8 cellular contexts compared by ENCODE assay signal in the genomic region with DNA sequence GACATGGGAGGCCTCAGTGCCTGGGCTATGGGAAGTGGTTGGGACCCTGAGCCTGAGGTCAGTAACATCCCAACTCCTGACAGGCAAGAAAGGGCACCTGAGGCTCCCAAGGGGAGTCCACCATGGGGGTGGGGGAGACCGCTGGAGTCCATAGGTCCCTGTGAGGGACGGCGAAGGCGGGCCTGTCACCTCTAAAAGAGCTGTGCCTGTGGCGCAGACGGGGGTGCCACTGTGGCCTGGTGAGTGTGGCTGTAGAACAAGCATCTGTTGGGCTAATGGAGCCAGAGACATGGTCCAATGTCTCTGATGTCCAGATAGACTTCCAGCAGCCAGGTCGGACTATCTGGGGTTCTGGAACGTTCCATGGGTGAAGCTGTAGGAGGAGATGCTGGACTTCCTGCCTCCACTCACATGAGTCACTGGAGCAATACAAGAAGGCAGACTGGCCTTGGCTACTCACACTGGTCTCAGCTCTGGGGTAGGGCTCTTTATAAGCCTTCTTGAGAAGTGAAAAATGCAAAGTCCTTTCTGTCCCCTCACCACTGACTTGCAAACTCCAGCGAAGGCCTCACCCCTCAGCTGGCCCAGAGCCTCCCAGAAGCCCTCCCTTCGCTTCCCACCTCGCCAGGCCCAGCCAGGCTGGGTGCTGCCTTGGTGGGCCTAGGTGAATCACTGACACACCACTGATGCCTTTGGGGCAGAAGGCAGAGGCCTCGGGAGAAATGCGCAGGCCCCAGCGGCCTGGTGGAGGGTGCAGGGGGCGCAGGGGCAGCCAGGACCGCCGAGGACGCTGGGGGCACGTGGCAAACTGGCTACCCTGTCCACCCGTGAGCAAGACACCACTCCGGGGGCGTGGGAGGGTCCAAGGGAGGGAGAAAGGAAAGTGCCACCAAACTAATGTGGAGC. TPM values are rescaled to one million over a fixed set of nuclear protein-coding genes. Genes with fewer than 3 reads are reported as not detected.
DNase-seq lines count a peak whose midpoint lies in the region; ATAC-seq, FAIRE-seq and TF ChIP-seq lines count a peak whose summit lies in the region.

No MANE protein-coding gene starts in this region.

- no peak overlapping the region for H3K4ac ChIP-seq in H1 (replicated peaks; ENCODE audit: insufficient read length, low read depth, low read length)

- peak overlapping the region; percentile 97; the same call in 1 of the 2 replicates for H2AFZ ChIP-seq in H1 (ENCODE audit: low read length)

- H3K18ac ChIP-seq in H1 (ENCODE audit: extremely low read depth, low read length): no peak overlapping the region

- H3K56ac ChIP-seq in H1 (replicated peaks; ENCODE audit: insufficient read length, low read depth, low read length): no peak overlapping the region

- H2BK15ac ChIP-seq in H1 (ENCODE audit: low read length): peak overlapping the region; percentile 100; the same call in 1 of the 2 replicates

- peak overlapping the region; percentile 60; the same call in 1 of the 2 replicates for H2BK5ac ChIP-seq in H1 (ENCODE audit: low read depth, low read length)

- POLR2A ChIA-PET in H1 (lab: Charles Lee; ENCODE audit: partially characterized antibody): interaction anchor here (0.9 to 1.4 kb wide), 3 partner anchors 9 to 149 kb away, joined by 3 read pairs; no protein-coding TSS in a partner anchor

- TF ChIP-seq CTCF in H1 (IDR thresholded peaks at IDR 0.05; ENCODE audit: control extremely low read depth in 1 of 3, insufficient read depth in 1 of 3, low read depth in 1 of 3, low read length in 3 of 3) (no peak), nephron (IDR thresholded peaks at IDR 0.05; ENCODE audit: unreplicated experiment in 3 of 3) (no peak)

- H4K20me1 ChIP-seq in H1 (replicated peaks in 1 of 2; ENCODE audit: control insufficient read depth in 1 of 2, insufficient read depth in 2 of 2, low read length in 2 of 2): peaks cover 0 to 1% of the 10 kb centered on the region in 2 experiments

- no peak overlapping the region for H4K5ac ChIP-seq in H1 (ENCODE audit: insufficient read length, low read depth, low read length)

- CTCF ChIA-PET in H1 (lab: Charles Lee; ENCODE audit: partially characterized antibody): interaction anchor here (0.6 to 8.4 kb wide), 6 partner anchors 16 to 152 kb away, joined by 3 to 63 read pairs (median 4); no protein-coding TSS in a partner anchor

- TF ChIP-seq EP300 in H1 (IDR thresholded peaks at IDR 0.05; ENCODE audit: borderline replicate concordance in 1 of 2, low read depth in 2 of 2, low read length in 2 of 2): no peak

- peak overlapping the region; percentile 99 for H2BK12ac ChIP-seq in H1 (ENCODE audit: low read depth, low read length)

- H2BK20ac ChIP-seq in H1 (ENCODE audit: low read length): no peak overlapping the region

- H3K79me1 ChIP-seq in H1 (ENCODE audit: low read depth, low read length): no peaks in the 10 kb centered on the region

- no peak for DNase-seq in T-helper 1 cell
- no peak for DNase-seq in H1 (ENCODE audit: low read depth in 1 of 2, low spot score in 2 of 2)
- no peak for DNase-seq in NCI-H2196 treated with DMSO at 0.1 percent for 48 hours (lab: John Stamatoyannopoulos, UW; ENCODE audit: unreplicated experiment)
- no peak for DNase-seq in occipital lobe (lab: John Stamatoyannopoulos, UW)
- no peak for DNase-seq in NOMO-1 treated with dmso at 0.1 percent for 144 hours (lab: John Stamatoyannopoulos, UW; ENCODE audit: unreplicated experiment)

- H2AK5ac ChIP-seq in H1 (ENCODE audit: low read depth, low read length): no peak overlapping the region

- peaks cover 0 to 10% (median 8%) of the 10 kb centered on the region in 4 experiments; a peak in 5 of 7 replicates for H3K27me3 ChIP-seq in H1 (replicated peaks in 1 of 4; ENCODE audit: control insufficient read depth in 3 of 4, extremely low read depth in 1 of 4, insufficient read depth in 3 of 4, low read length in 3 of 4)

- peak overlapping the region; percentile 92 for H3K27ac Mint-ChIP-seq in T-helper 1 cell treated with Interleukin-12 subunit alpha and Interleukin-12 subunit beta and Interleukin-4 antibody, amounts not matched to agents 30 μg/mL and 1 μg/mL, for 36 hours
- H3K27ac Mint-ChIP-seq in nephron: peak overlapping the region; percentile 70 to 87 (median 75)

- H3K23ac ChIP-seq in H1 (ENCODE audit: insufficient read length): no peak overlapping the region

- no peak overlapping the region for H2BK120ac ChIP-seq in H1 (replicated peaks; ENCODE audit: low read depth, low read length)

- no peak for FAIRE-seq in H1 (lab: Jason Lieb, UNC)

- TF ChIP-seq POLR2A in H1 (IDR thresholded peaks at IDR 0.05; ENCODE audit: control extremely low read depth in 1 of 2, low read depth in 2 of 2, low read length in 2 of 2): no peak

- no peaks in the 10 kb centered on the region for H3K9me3 Mint-ChIP-seq in T-helper 1 cell treated with Interleukin-12 subunit alpha and Interleukin-12 subunit beta and Interleukin-4 antibody, amounts not matched to agents 30 μg/mL and 1 μg/mL, for 36 hours
- H3K9me3 Mint-ChIP-seq in nephron: no peaks in the 10 kb centered on the region

- peak; percentile 22 for ATAC-seq in SK-N-SH treated with all-trans-retinoic acid at 6 μM for 48 hours

- no peak overlapping the region for H3K27ac ChIP-seq in H1 (ENCODE audit: low read depth, low read length)

- no peaks in the 10 kb centered on the region for H3K9me3 ChIP-seq in H1 (ENCODE audit: insufficient read depth in 2 of 2, low read depth in 1 of 2, low read length in 1 of 2)

- 0 out of 7 replicates have a peak overlapping the region, but pooled peaks of 1 of the 4 experiments have one; percentile 13 for H3K9ac ChIP-seq in H1 (replicated peaks in 1 of 4; ENCODE audit: extremely low read depth in 1 of 4, low read depth in 3 of 4, low read length in 3 of 4)

- no peak for TF ChIP-seq RAD21 in H1 (IDR thresholded peaks at IDR 0.05 in 1 of 2, conservative IDR thresholded peaks at IDR 0.05 in 1 of 2; ENCODE audit: low read depth in 2 of 2, low read length in 2 of 2)

- H3K4me1 ChIP-seq in H1 (replicated peaks in 1 of 4; ENCODE audit: control insufficient read depth in 3 of 4, insufficient read depth in 4 of 4, low read length in 3 of 4): peaks cover 3 to 13% (median 8%) of the 10 kb centered on the region in 4 experiments

- H3K23me2 ChIP-seq in H1 (ENCODE audit: low read depth, low read length): peaks cover 7% of the 10 kb centered on the region; the same call in 1 of the 2 replicates

- no peak overlapping the region for H4K91ac ChIP-seq in H1 (replicated peaks; ENCODE audit: insufficient read length, low read length)

- peaks cover 3% of the 10 kb centered on the region for H3K27me3 Mint-ChIP-seq in T-helper 1 cell treated with Interleukin-12 subunit alpha and Interleukin-12 subunit beta and Interleukin-4 antibody, amounts not matched to agents 30 μg/mL and 1 μg/mL, for 36 hours (ENCODE audit: low read depth)
- H3K27me3 Mint-ChIP-seq in nephron (ENCODE audit: low read depth): peaks cover 4% of the 10 kb centered on the region

- H3K4me3 ChIP-seq in H1 (ENCODE audit: extremely low read depth in 1 of 4, insufficient read depth in 2 of 4, low read depth in 3 of 4, low read length in 4 of 4): peak overlapping the region in 2 of 4 experiments; percentile 39 to 49; a peak in 1 of 8 replicates

- 0 out of 2 replicates have a peak overlapping the region, but pooled peaks have one; percentile 15 for H4K8ac ChIP-seq in H1 (ENCODE audit: extremely low read depth, insufficient read depth, low read length)

- H3K4me3 Mint-ChIP-seq in T-helper 1 cell treated with Interleukin-12 subunit alpha and Interleukin-12 subunit beta and Interleukin-4 antibody, amounts not matched to agents 30 μg/mL and 1 μg/mL, for 36 hours: peak overlapping the region; percentile 80
- peak overlapping the region; percentile 77 to 87 (median 85) for H3K4me3 Mint-ChIP-seq in nephron

- peaks cover 38% of the 10 kb centered on the region for H3K4me1 Mint-ChIP-seq in T-helper 1 cell treated with Interleukin-12 subunit alpha and Interleukin-12 subunit beta and Interleukin-4 antibody, amounts not matched to agents 30 μg/mL and 1 μg/mL, for 36 hours (ENCODE audit: low read depth)
- peaks cover 27% of the 10 kb centered on the region for H3K4me1 Mint-ChIP-seq in nephron

- peak overlapping the region; percentile 10 to 66; a peak in 2 of 4 replicates for H3K4me2 ChIP-seq in H1 (ENCODE audit: insufficient read depth in 1 of 2, low read depth in 2 of 2, low read length in 2 of 2)

- no peaks in the 10 kb centered on the region; a peak in 1 of 8 replicates for H3K36me3 ChIP-seq in H1 (ENCODE audit: control insufficient read depth in 2 of 4, insufficient read depth in 4 of 4, low read length in 3 of 4)

- H3K36me3 Mint-ChIP-seq in T-helper 1 cell treated with Interleukin-12 subunit alpha and Interleukin-12 subunit beta and Interleukin-4 antibody, amounts not matched to agents 30 μg/mL and 1 μg/mL, for 36 hours (ENCODE audit: low read depth): peaks cover 25% of the 10 kb centered on the region
- no peaks in the 10 kb centered on the region for H3K36me3 Mint-ChIP-seq in nephron (ENCODE audit: low read depth)

- 86% methylated on average over 22 of the region's 22 CpGs; no CpG with 5 or more reads in 1 of the 2 experiments for WGBS in H1 (ENCODE audit: extremely low coverage in 1 of 2, insufficient coverage in 1 of 2, insufficient read length in 1 of 2, insufficient replicate concordance in 2 of 2, low coverage in 1 of 2, low lambda C conversion rate in 2 of 2, missing lambda C conversion rate in 1 of 2), 2 experiments

- H3K79me2 ChIP-seq in H1 (ENCODE audit: control insufficient read depth in 1 of 2, insufficient read depth in 2 of 2, low read length in 2 of 2): peaks cover 0 to 21% of the 10 kb centered on the region in 2 experiments; a peak in 2 of 4 replicates

- H3K14ac ChIP-seq in H1 (ENCODE audit: insufficient read length): no peak overlapping the region

TF ChIP-seq in SK-N-SH treated with all-trans-retinoic acid at 6 μM for 48 hours, 23 proteins besides CTCF, POLR2A, EP300 and RAD21 (continues in another document):
- no peak for TF ChIP-seq CSDC2 (CRISPR knock-in tag; IDR thresholded peaks at IDR 0.05)

TF ChIP-seq in H1, 55 proteins besides CTCF, POLR2A, EP300 and RAD21 (continues in another document):
- TF ChIP-seq, protein P1, sequence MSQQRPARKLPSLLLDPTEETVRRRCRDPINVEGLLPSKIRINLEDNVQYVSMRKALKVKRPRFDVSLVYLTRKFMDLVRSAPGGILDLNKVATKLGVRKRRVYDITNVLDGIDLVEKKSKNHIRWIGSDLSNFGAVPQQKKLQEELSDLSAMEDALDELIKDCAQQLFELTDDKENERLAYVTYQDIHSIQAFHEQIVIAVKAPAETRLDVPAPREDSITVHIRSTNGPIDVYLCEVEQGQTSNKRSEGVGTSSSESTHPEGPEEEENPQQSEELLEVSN (IDR thresholded peaks at IDR 0.05): 0 out of 2 replicates have a peak, but pooled peaks have one; percentile 21

RNA-seq across cellular contexts. Expression of a gene that starts 1.1 kb away (rescaled TPM):
- 10.0 and 12.1 TPM in 2 replicates for total RNA-seq in H1 (2021; fragmentation: NEBNext Ultra II Directional; extraction: Animal tissue kit (Norgen Biotek cat#: 25700))
- polyA plus RNA-seq in H1 (2011; rRNA removed): 5.8 and 6.5 TPM in 2 replicates
- 6.7 TPM for polyA plus RNA-seq in H1 (2011; cell fraction: cytosol; rRNA removed)
- polyA plus RNA-seq in H1 (2011; cell fraction: nucleus; rRNA removed): 11.0 TPM
- polyA plus RNA-seq in H1 (2012, experiment 1 of 2): 6.8 to 8.1 TPM (median 7.6 TPM) in 4 replicates
- 3.8 TPM for polyA plus RNA-seq in H1 (2012, experiment 2 of 2)
- polyA plus RNA-seq in H1 (2013, experiment 1 of 2): 4.9 TPM
- 5.2 TPM for polyA plus RNA-seq in H1 (2013, experiment 2 of 2)
- polyA minus RNA-seq in H1 (2011; rRNA and poly(A)+ RNA removed): 14.0 and 19.4 TPM in 2 replicates
- polyA minus RNA-seq in H1 (2011; cell fraction: cytosol; rRNA and poly(A)+ RNA removed): 4.9 TPM
- 10.2 TPM for polyA minus RNA-seq in H1 (2011; cell fraction: nucleus; rRNA and poly(A)+ RNA removed)
- total RNA-seq in occipital lobe: 20.1 TPM
